ENCODE assay signal across 14 cellular contexts in genomic region chr2:29212009-29212408, GRCh38.
DNase-seq lines count a peak whose midpoint lies in the region; ATAC-seq and TF ChIP-seq lines count a peak whose summit lies in the region.
"Had no signal": no experiment of that assay in that cellular context is flagged by ENCODE, and none has a peak within 500 bp of the region (broad histone marks: within the 10 kb centered on the region; RNA-seq: fewer than 3 reads in every experiment).

No MANE protein-coding gene starts in this region.

- peak; percentile 17 for DNase-seq in activated CD8-positive, alpha-beta memory T cell treated with anti-CD3 and anti-CD28 coated beads, Interleukin-2, amount 50 U/mL, for 48 hours
- DNase-seq in activated CD8-positive, alpha-beta memory T cell treated with anti-CD3 and anti-CD28 coated beads, Interleukin-2, amount 10 ng/mL, durations not matched to agents 7 days and 5 days, result no peak
- DNase-seq in RPMI8226, result peak; percentile 23
- DNase-seq in fibroblast of mammary gland (ENCODE audit: low read depth), result peak; percentile 41
- DNase-seq in HAP-1 (ENCODE audit: low spot score in 2 of 2), result no peak
- no peak for DNase-seq in NCI-H1105 (lab: John Stamatoyannopoulos, UW)
- DNase-seq in caudate nucleus (lab: John Stamatoyannopoulos, UW), result no peak
- DNase-seq: kidney glomerular epithelial cell, midbrain, NCI-H1694 had no signal

- CTCF ChIA-PET in activated CD8-positive, alpha-beta memory T cell treated with anti-CD3 and anti-CD28 coated beads, Interleukin-2, amount 10 ng/mL, durations not matched to agents 7 days and 5 days (lab: Charles Lee), result interaction anchor here (1.2 kb wide), 1 partner anchor 97 kb away, joined by 3 read pairs; no protein-coding TSS in a partner anchor

- TF ChIP-seq CTCF in fibroblast of mammary gland (conservative IDR thresholded peaks at IDR 0.05; ENCODE audit: control insufficient read depth, insufficient read depth, low read depth, low read length), result no peak

- ATAC-seq in activated CD8-positive, alpha-beta memory T cell treated with anti-CD3 and anti-CD28 coated beads, Interleukin-2, amount 10 ng/mL, durations not matched to agents 7 days and 5 days, result no peak
- no peak for ATAC-seq in HG03520 (IDR thresholded peaks at IDR 0.05; ENCODE audit: unreplicated experiment)
- ATAC-seq: stimulated activated effector memory CD8-positive, alpha-beta T cell treated with anti-CD3 and anti-CD28 coated beads, Interleukin-12 subunit alpha, Interleukin-12 subunit beta, amount 100 ng/mL, for 72 hours had no signal

- in situ Hi-C loops in HAP-1 (cut with MboI; ENCODE audit: low sequenced_read_pairs), result no loop called here

- H3K9me3 Mint-ChIP-seq in activated CD8-positive, alpha-beta memory T cell treated with anti-CD3 and anti-CD28 coated beads, Interleukin-2, amount 10 ng/mL, durations not matched to agents 7 days and 5 days (ENCODE audit: low read depth), result no peaks in the 10 kb centered on the region
- H3K9me3 Mint-ChIP-seq: stimulated activated effector memory CD8-positive, alpha-beta T cell treated with anti-CD3 and anti-CD28 coated beads, Interleukin-12 subunit alpha, Interleukin-12 subunit beta, amount 100 ng/mL, for 72 hours had no signal

- H3K36me3 ChIP-seq in HAP-1 (replicated peaks), result no peaks in the 10 kb centered on the region

- H3K4me1 ChIP-seq in HAP-1, result peaks cover 5% of the 10 kb centered on the region
- H3K4me1 ChIP-seq: tibial nerve had no signal

- H3K27me3 Mint-ChIP-seq in activated CD8-positive, alpha-beta memory T cell treated with anti-CD3 and anti-CD28 coated beads, Interleukin-2, amount 10 ng/mL, durations not matched to agents 7 days and 5 days, result no peaks in the 10 kb centered on the region

- H3K4me1 Mint-ChIP-seq in activated CD8-positive, alpha-beta memory T cell treated with anti-CD3 and anti-CD28 coated beads, Interleukin-2, amount 10 ng/mL, durations not matched to agents 7 days and 5 days, result peaks cover 6% of the 10 kb centered on the region

- H3K9me3 ChIP-seq in HAP-1, result no peaks in the 10 kb centered on the region
- H3K9me3 ChIP-seq: tibial nerve had no signal

- no peak overlapping the region for H3K27ac Mint-ChIP-seq in activated CD8-positive, alpha-beta memory T cell treated with anti-CD3 and anti-CD28 coated beads, Interleukin-2, amount 10 ng/mL, durations not matched to agents 7 days and 5 days
- H3K27ac Mint-ChIP-seq: stimulated activated effector memory CD8-positive, alpha-beta T cell treated with anti-CD3 and anti-CD28 coated beads, Interleukin-12 subunit alpha, Interleukin-12 subunit beta, amount 100 ng/mL, for 72 hours had no signal

- H3K27ac ChIP-seq in caudate nucleus (ENCODE audit: low read depth, low read length), result no peak overlapping the region
- H3K27ac ChIP-seq: epithelial cell of prostate, tibial nerve had no signal

- no peak overlapping the region for H3K4me3 ChIP-seq in fibroblast of mammary gland (ENCODE audit: control insufficient read depth, low read depth, low read length)
- no peak overlapping the region for H3K4me3 ChIP-seq in HAP-1
- H3K4me3 ChIP-seq: tibial nerve had no signal

- no peaks in the 10 kb centered on the region for H3K36me3 Mint-ChIP-seq in activated CD8-positive, alpha-beta memory T cell treated with anti-CD3 and anti-CD28 coated beads, Interleukin-2, amount 10 ng/mL, durations not matched to agents 7 days and 5 days
- H3K36me3 Mint-ChIP-seq: stimulated activated effector memory CD8-positive, alpha-beta T cell treated with anti-CD3 and anti-CD28 coated beads, Interleukin-12 subunit alpha, Interleukin-12 subunit beta, amount 100 ng/mL, for 72 hours had no signal

- no peak overlapping the region for H3K4me3 Mint-ChIP-seq in activated CD8-positive, alpha-beta memory T cell treated with anti-CD3 and anti-CD28 coated beads, Interleukin-2, amount 10 ng/mL, durations not matched to agents 7 days and 5 days
- H3K4me3 Mint-ChIP-seq: stimulated activated effector memory CD8-positive, alpha-beta T cell treated with anti-CD3 and anti-CD28 coated beads, Interleukin-12 subunit alpha, Interleukin-12 subunit beta, amount 100 ng/mL, for 72 hours had no signal

- no peaks in the 10 kb centered on the region; the same call in 1 of the 2 replicates for H3K27me3 ChIP-seq in HAP-1 (ENCODE audit: low read depth)
- H3K27me3 ChIP-seq: tibial nerve had no signal

Comparison
In these comparisons a context has a peak if more than half of its experiments do, and no peak if none do; other contexts are left out.
1. DNase-seq: peak in activated CD8-positive, alpha-beta memory T cell treated with anti-CD3 and anti-CD28 coated beads, Interleukin-2, amount 50 U/mL, for 48 hours (single experiment), RPMI8226 (single experiment) and fibroblast of mammary gland (single experiment); none in activated CD8-positive, alpha-beta memory T cell treated with anti-CD3 and anti-CD28 coated beads, Interleukin-2, amount 10 ng/mL, durations not matched to agents 7 days and 5 days (single experiment), HAP-1 (0 of 2), NCI-H1105 (single experiment) and caudate nucleus (0 of 61).